In the genomic region with DNA sequence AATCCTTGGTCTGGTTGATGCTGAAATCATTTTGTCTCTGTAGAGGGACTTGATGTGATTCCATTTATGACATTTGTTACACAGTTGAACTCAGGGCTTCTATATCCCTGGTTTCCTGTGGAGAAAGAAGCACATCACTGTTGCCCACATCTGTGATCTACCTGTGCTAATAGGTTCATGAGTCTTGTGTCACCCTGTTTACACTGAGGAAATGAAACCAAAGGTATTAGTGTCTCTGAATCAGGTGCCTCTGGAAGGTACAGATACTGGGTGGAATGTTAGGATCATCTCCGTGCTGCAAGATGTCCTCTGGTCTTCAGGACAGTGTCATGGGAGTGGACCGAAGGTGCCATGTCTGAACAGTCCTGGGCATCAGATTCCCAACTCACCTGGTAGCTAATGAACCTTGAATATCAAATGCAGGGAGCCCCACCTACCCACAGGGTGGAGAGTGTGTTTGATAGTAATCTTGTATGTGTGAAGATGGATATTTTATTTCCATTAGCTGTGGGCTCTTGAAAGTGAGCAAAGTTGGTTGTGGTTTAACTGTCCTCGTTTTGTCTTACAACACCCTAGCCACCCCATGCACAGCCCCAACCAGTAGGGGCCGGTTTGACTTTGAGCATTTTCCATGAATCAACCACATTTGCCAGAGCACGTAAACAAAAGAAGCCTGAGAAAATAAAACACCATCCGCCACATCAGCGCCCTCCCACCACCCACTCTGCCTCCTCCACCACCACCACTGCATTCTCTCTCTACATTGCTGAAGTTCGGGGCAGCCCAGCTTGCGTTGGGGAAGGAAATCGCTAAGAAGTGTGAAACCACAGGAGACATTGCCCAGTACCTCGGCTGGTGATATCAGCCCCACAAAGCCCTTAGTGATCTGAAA, we compare ENCODE assay signal across 1 cellular context.
TF ChIP-seq lines count a peak whose summit lies in the region.

No MANE protein-coding gene starts in this region.

TF ChIP-seq in GM12878, 131 proteins besides CTCF, POLR2A, EP300 and RAD21 (continued from another document and continues in another):
- TF ChIP-seq, protein P1, sequence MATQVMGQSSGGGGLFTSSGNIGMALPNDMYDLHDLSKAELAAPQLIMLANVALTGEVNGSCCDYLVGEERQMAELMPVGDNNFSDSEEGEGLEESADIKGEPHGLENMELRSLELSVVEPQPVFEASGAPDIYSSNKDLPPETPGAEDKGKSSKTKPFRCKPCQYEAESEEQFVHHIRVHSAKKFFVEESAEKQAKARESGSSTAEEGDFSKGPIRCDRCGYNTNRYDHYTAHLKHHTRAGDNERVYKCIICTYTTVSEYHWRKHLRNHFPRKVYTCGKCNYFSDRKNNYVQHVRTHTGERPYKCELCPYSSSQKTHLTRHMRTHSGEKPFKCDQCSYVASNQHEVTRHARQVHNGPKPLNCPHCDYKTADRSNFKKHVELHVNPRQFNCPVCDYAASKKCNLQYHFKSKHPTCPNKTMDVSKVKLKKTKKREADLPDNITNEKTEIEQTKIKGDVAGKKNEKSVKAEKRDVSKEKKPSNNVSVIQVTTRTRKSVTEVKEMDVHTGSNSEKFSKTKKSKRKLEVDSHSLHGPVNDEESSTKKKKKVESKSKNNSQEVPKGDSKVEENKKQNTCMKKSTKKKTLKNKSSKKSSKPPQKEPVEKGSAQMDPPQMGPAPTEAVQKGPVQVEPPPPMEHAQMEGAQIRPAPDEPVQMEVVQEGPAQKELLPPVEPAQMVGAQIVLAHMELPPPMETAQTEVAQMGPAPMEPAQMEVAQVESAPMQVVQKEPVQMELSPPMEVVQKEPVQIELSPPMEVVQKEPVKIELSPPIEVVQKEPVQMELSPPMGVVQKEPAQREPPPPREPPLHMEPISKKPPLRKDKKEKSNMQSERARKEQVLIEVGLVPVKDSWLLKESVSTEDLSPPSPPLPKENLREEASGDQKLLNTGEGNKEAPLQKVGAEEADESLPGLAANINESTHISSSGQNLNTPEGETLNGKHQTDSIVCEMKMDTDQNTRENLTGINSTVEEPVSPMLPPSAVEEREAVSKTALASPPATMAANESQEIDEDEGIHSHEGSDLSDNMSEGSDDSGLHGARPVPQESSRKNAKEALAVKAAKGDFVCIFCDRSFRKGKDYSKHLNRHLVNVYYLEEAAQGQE (IDR thresholded peaks at IDR 0.05; ENCODE audit: low read depth, low read length) = no peak
- TF ChIP-seq RAD51 (IDR thresholded peaks at IDR 0.05) = peak; percentile 35; the same call in 1 of the 2 replicates
- TF ChIP-seq, protein P2, sequence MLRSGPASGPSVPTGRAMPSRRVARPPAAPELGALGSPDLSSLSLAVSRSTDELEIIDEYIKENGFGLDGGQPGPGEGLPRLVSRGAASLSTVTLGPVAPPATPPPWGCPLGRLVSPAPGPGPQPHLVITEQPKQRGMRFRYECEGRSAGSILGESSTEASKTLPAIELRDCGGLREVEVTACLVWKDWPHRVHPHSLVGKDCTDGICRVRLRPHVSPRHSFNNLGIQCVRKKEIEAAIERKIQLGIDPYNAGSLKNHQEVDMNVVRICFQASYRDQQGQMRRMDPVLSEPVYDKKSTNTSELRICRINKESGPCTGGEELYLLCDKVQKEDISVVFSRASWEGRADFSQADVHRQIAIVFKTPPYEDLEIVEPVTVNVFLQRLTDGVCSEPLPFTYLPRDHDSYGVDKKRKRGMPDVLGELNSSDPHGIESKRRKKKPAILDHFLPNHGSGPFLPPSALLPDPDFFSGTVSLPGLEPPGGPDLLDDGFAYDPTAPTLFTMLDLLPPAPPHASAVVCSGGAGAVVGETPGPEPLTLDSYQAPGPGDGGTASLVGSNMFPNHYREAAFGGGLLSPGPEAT (IDR thresholded peaks at IDR 0.05; ENCODE audit: low read depth) = peak; percentile 86
- peak; percentile 64 for TF ChIP-seq MEF2B (IDR thresholded peaks at IDR 0.05; ENCODE audit: partially characterized antibody, poor library complexity, severe bottlenecking)
- TF ChIP-seq IKZF2 (IDR thresholded peaks at IDR 0.05) = peak; percentile 90 to 92; a peak in 3 of 4 replicates
- TF ChIP-seq RBBP5 (conservative IDR thresholded peaks at IDR 0.05) = no peak
- peak; percentile 75 for TF ChIP-seq RUNX3 (IDR thresholded peaks at IDR 0.05; ENCODE audit: low read length)
- TF ChIP-seq ZNF207 (IDR thresholded peaks at IDR 0.05; ENCODE audit: borderline replicate concordance) = 0 out of 2 replicates have a peak, but pooled peaks have one; percentile 12
- TF ChIP-seq POLR2AphosphoS2 (IDR thresholded peaks at IDR 0.05; ENCODE audit: low read depth, low read length) = no peak
- TF ChIP-seq, protein P3, sequence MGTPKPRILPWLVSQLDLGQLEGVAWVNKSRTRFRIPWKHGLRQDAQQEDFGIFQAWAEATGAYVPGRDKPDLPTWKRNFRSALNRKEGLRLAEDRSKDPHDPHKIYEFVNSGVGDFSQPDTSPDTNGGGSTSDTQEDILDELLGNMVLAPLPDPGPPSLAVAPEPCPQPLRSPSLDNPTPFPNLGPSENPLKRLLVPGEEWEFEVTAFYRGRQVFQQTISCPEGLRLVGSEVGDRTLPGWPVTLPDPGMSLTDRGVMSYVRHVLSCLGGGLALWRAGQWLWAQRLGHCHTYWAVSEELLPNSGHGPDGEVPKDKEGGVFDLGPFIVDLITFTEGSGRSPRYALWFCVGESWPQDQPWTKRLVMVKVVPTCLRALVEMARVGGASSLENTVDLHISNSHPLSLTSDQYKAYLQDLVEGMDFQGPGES (IDR thresholded peaks at IDR 0.05) = no peak
- TF ChIP-seq, protein P4, sequence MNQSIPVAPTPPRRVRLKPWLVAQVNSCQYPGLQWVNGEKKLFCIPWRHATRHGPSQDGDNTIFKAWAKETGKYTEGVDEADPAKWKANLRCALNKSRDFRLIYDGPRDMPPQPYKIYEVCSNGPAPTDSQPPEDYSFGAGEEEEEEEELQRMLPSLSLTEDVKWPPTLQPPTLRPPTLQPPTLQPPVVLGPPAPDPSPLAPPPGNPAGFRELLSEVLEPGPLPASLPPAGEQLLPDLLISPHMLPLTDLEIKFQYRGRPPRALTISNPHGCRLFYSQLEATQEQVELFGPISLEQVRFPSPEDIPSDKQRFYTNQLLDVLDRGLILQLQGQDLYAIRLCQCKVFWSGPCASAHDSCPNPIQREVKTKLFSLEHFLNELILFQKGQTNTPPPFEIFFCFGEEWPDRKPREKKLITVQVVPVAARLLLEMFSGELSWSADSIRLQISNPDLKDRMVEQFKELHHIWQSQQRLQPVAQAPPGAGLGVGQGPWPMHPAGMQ (IDR thresholded peaks at IDR 0.05; ENCODE audit: borderline replicate concordance) = no peak
- TF ChIP-seq, protein P5, sequence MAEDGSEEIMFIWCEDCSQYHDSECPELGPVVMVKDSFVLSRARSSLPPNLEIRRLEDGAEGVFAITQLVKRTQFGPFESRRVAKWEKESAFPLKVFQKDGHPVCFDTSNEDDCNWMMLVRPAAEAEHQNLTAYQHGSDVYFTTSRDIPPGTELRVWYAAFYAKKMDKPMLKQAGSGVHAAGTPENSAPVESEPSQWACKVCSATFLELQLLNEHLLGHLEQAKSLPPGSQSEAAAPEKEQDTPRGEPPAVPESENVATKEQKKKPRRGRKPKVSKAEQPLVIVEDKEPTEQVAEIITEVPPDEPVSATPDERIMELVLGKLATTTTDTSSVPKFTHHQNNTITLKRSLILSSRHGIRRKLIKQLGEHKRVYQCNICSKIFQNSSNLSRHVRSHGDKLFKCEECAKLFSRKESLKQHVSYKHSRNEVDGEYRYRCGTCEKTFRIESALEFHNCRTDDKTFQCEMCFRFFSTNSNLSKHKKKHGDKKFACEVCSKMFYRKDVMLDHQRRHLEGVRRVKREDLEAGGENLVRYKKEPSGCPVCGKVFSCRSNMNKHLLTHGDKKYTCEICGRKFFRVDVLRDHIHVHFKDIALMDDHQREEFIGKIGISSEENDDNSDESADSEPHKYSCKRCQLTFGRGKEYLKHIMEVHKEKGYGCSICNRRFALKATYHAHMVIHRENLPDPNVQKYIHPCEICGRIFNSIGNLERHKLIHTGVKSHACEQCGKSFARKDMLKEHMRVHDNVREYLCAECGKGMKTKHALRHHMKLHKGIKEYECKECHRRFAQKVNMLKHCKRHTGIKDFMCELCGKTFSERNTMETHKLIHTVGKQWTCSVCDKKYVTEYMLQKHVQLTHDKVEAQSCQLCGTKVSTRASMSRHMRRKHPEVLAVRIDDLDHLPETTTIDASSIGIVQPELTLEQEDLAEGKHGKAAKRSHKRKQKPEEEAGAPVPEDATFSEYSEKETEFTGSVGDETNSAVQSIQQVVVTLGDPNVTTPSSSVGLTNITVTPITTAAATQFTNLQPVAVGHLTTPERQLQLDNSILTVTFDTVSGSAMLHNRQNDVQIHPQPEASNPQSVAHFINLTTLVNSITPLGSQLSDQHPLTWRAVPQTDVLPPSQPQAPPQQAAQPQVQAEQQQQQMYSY (CRISPR knock-in tag; IDR thresholded peaks at IDR 0.05) = no peak
- no peak for TF ChIP-seq CREM (IDR thresholded peaks at IDR 0.05; ENCODE audit: low read depth)
- TF ChIP-seq, protein P6, sequence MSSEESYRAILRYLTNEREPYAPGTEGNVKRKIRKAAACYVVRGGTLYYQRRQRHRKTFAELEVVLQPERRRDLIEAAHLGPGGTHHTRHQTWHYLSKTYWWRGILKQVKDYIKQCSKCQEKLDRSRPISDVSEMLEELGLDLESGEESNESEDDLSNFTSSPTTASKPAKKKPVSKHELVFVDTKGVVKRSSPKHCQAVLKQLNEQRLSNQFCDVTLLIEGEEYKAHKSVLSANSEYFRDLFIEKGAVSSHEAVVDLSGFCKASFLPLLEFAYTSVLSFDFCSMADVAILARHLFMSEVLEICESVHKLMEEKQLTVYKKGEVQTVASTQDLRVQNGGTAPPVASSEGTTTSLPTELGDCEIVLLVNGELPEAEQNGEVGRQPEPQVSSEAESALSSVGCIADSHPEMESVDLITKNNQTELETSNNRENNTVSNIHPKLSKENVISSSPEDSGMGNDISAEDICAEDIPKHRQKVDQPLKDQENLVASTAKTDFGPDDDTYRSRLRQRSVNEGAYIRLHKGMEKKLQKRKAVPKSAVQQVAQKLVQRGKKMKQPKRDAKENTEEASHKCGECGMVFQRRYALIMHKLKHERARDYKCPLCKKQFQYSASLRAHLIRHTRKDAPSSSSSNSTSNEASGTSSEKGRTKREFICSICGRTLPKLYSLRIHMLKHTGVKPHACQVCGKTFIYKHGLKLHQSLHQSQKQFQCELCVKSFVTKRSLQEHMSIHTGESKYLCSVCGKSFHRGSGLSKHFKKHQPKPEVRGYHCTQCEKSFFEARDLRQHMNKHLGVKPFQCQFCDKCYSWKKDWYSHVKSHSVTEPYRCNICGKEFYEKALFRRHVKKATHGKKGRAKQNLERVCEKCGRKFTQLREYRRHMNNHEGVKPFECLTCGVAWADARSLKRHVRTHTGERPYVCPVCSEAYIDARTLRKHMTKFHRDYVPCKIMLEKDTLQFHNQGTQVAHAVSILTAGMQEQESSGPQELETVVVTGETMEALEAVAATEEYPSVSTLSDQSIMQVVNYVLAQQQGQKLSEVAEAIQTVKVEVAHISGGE (CRISPR knock-in tag; IDR thresholded peaks at IDR 0.05) = no peak
- TF ChIP-seq MXI1 (IDR thresholded peaks at IDR 0.05; ENCODE audit: low read depth, low read length) = no peak
- TF ChIP-seq, protein P7, sequence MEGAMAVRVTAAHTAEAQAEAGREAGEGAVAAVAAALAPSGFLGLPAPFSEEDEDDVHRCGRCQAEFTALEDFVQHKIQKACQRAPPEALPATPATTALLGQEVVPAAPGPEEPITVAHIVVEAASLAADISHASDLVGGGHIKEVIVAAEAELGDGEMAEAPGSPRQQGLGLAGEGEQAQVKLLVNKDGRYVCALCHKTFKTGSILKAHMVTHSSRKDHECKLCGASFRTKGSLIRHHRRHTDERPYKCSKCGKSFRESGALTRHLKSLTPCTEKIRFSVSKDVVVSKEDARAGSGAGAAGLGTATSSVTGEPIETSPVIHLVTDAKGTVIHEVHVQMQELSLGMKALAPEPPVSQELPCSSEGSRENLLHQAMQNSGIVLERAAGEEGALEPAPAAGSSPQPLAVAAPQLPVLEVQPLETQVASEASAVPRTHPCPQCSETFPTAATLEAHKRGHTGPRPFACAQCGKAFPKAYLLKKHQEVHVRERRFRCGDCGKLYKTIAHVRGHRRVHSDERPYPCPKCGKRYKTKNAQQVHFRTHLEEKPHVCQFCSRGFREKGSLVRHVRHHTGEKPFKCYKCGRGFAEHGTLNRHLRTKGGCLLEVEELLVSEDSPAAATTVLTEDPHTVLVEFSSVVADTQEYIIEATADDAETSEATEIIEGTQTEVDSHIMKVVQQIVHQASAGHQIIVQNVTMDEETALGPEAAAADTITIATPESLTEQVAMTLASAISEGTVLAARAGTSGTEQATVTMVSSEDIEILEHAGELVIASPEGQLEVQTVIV (IDR thresholded peaks at IDR 0.05; ENCODE audit: borderline replicate concordance, partially characterized antibody) = no peak
- TF ChIP-seq SMC3 (IDR thresholded peaks at IDR 0.05; ENCODE audit: borderline replicate concordance, low read length) = no peak
- TF ChIP-seq CBX3 (IDR thresholded peaks at IDR 0.05; ENCODE audit: borderline replicate concordance, low read depth) = no peak
- TF ChIP-seq KAT2A (conservative IDR thresholded peaks at IDR 0.05; ENCODE audit: control insufficient read depth, low read depth, low read length) = no peak
- no peak for TF ChIP-seq FOXK2 (IDR thresholded peaks at IDR 0.05)
- no peak for TF ChIP-seq PML (IDR thresholded peaks at IDR 0.05; ENCODE audit: low read length)
- TF ChIP-seq NRF1 (conservative IDR thresholded peaks at IDR 0.05; ENCODE audit: low read depth, low read length) = no peak
- no peak for TF ChIP-seq NFYA (IDR thresholded peaks at IDR 0.05; ENCODE audit: borderline replicate concordance, low read depth, low read length)
- no peak for TF ChIP-seq CBFB (IDR thresholded peaks at IDR 0.05; ENCODE audit: low read depth)
- no peak for TF ChIP-seq WRNIP1 (IDR thresholded peaks at IDR 0.05; ENCODE audit: borderline replicate concordance, low read depth, low read length)
- TF ChIP-seq RB1 (IDR thresholded peaks at IDR 0.05; ENCODE audit: borderline replicate concordance) = no peak
- TF ChIP-seq, protein P8, sequence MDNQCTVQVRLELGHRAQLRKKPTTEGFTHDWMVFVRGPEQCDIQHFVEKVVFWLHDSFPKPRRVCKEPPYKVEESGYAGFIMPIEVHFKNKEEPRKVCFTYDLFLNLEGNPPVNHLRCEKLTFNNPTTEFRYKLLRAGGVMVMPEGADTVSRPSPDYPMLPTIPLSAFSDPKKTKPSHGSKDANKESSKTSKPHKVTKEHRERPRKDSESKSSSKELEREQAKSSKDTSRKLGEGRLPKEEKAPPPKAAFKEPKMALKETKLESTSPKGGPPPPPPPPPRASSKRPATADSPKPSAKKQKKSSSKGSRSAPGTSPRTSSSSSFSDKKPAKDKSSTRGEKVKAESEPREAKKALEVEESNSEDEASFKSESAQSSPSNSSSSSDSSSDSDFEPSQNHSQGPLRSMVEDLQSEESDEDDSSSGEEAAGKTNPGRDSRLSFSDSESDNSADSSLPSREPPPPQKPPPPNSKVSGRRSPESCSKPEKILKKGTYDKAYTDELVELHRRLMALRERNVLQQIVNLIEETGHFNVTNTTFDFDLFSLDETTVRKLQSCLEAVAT (IDR thresholded peaks at IDR 0.05) = peak; percentile 87
- TF ChIP-seq MYB (IDR thresholded peaks at IDR 0.05; ENCODE audit: borderline replicate concordance, low read depth, low read length) = peak; percentile 61; the same call in 1 of the 2 replicates
- no peak for TF ChIP-seq JUND (IDR thresholded peaks at IDR 0.05; ENCODE audit: low read depth, low read length)
- no peak for TF ChIP-seq MEF2A (IDR thresholded peaks at IDR 0.05; ENCODE audit: insufficient read depth, low read depth, low read length)
- TF ChIP-seq MTA3 (IDR thresholded peaks at IDR 0.05; ENCODE audit: borderline replicate concordance, low read length) = no peak
- TF ChIP-seq, protein P9, sequence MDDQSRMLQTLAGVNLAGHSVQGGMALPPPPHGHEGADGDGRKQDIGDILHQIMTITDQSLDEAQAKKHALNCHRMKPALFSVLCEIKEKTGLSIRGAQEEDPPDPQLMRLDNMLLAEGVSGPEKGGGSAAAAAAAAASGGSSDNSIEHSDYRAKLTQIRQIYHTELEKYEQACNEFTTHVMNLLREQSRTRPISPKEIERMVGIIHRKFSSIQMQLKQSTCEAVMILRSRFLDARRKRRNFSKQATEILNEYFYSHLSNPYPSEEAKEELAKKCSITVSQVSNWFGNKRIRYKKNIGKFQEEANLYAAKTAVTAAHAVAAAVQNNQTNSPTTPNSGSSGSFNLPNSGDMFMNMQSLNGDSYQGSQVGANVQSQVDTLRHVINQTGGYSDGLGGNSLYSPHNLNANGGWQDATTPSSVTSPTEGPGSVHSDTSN (IDR thresholded peaks at IDR 0.05; ENCODE audit: insufficient replicate concordance, low read depth, low read length) = no peak
